In the genomic region with DNA sequence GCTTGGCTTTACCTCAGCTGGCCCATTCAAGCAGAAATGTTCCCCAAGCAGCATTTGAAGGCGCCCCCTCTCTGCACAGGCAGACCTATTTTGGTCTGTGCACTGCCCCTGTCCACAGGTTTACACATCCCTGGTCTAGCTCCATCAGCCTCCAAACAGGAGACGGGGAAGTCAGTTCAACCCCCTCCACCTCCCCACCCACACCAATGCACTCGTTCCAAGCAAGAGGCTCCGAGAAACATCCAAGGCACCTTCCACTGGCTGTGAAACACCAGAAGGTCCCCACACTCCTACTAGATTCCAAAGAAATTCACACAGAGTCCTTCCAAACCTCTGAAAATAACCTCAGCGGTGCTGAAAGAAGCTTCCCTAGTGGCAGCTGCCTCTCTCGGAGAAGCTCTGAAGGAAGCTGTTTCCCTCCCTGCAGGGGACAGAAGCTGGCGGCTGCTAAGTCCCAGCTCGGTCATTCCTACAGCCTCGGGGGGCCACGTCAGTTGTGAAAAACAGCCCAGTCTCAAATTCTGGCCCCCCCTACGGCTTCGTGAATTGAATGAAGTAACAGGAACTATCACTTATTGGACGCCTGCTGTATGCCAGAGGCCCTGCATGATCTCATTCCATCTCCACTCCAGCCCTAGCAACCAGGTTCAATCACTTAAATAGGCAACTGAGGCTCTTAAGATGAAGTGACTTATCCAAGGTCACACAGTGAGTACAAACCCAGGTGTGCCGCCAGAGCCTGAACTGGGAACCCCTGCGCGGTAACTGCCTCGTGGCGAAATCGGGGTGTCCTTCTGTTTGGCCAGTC, we compare ENCODE assay signal across 8 cellular contexts.
DNase-seq lines count a peak whose midpoint lies in the region; ATAC-seq lines count a peak whose summit lies in the region.

No MANE protein-coding gene starts in this region.

- H3K27ac ChIP-seq in cingulate gyrus (ENCODE audit: low read depth, low read length): peak overlapping the region; percentile 100
- peak overlapping the region; percentile 100 for H3K27ac ChIP-seq in mucosa of rectum (ENCODE audit: low read depth in 2 of 2, low read length in 2 of 2)

- no peak for ATAC-seq in GM19328 (IDR thresholded peaks at IDR 0.05; ENCODE audit: unreplicated experiment)

- H3K4me3 ChIP-seq in mucosa of rectum (ENCODE audit: low read length in 2 of 2): peak overlapping the region; percentile 99

- H3K9me3 Mint-ChIP-seq in activated T-cell treated with anti-CD3 and anti-CD28 coated beads, Interleukin-2, amount 50 U/mL, for 24 hours: no peaks in the 10 kb centered on the region

- H3K36me3 ChIP-seq in mucosa of rectum (ENCODE audit: control insufficient read depth in 2 of 2, insufficient read depth in 2 of 2, low read length in 2 of 2): no peaks in the 10 kb centered on the region

- H3K9ac ChIP-seq in mucosa of rectum (ENCODE audit: low read depth in 1 of 2, low read length in 2 of 2): peak overlapping the region; percentile 99

- H3K27me3 Mint-ChIP-seq in activated T-cell treated with anti-CD3 and anti-CD28 coated beads, Interleukin-2, amount 50 U/mL, for 24 hours: no peaks in the 10 kb centered on the region

- no peak for DNase-seq in activated T-cell treated with anti-CD3 and anti-CD28 coated beads, Interleukin-2, amount 50 U/mL, for 24 hours
- no peak for DNase-seq in activated T-cell treated with anti-CD3 and anti-CD28 coated beads, Interleukin-2, amount 50 U/mL, for 1 hour
- peak; percentile 12 for DNase-seq in NCI-H69 (lab: John Stamatoyannopoulos, UW)
- no peak for DNase-seq in stimulated activated CD4-positive, alpha-beta T cell treated with anti-CD3 and anti-CD28 coated beads, Interleukin-4, amount 100 ng/mL, for 4 hours
- DNase-seq in NCI-H1048 (lab: John Stamatoyannopoulos, UW): no peak

- no peaks in the 10 kb centered on the region for H3K27me3 ChIP-seq in mucosa of rectum (ENCODE audit: control insufficient read depth in 2 of 2, insufficient read depth in 2 of 2, low read length in 2 of 2)

- H3K4me1 Mint-ChIP-seq in activated T-cell treated with anti-CD3 and anti-CD28 coated beads, Interleukin-2, amount 50 U/mL, for 24 hours (ENCODE audit: low read depth): peaks cover 39% of the 10 kb centered on the region

- H3K36me3 Mint-ChIP-seq in activated T-cell treated with anti-CD3 and anti-CD28 coated beads, Interleukin-2, amount 50 U/mL, for 24 hours (ENCODE audit: low read depth): peaks cover 33% of the 10 kb centered on the region

- H3K4me3 Mint-ChIP-seq in activated T-cell treated with anti-CD3 and anti-CD28 coated beads, Interleukin-2, amount 50 U/mL, for 24 hours: peak overlapping the region; percentile 99

- H3K4me1 ChIP-seq in mucosa of rectum (ENCODE audit: control insufficient read depth in 2 of 2, insufficient read depth in 2 of 2, low read length in 2 of 2): peaks cover 38 to 64% of the 10 kb centered on the region in 2 donors

- H3K27ac Mint-ChIP-seq in activated T-cell treated with anti-CD3 and anti-CD28 coated beads, Interleukin-2, amount 50 U/mL, for 24 hours: peak overlapping the region; percentile 100

- no peaks in the 10 kb centered on the region for H3K9me3 ChIP-seq in mucosa of rectum (ENCODE audit: control insufficient read depth in 2 of 2, low read length in 2 of 2)
